Comparison of ENCODE assay signal across 1 cellular context in genomic region chr1:225762002-225762441, GRCh38.
TF ChIP-seq lines count a peak whose summit lies in the region.

No MANE protein-coding gene starts in this region.

TF ChIP-seq in SK-N-SH, 30 proteins besides CTCF, POLR2A, EP300 and RAD21 (continued from another document):
- TF ChIP-seq, protein P1, sequence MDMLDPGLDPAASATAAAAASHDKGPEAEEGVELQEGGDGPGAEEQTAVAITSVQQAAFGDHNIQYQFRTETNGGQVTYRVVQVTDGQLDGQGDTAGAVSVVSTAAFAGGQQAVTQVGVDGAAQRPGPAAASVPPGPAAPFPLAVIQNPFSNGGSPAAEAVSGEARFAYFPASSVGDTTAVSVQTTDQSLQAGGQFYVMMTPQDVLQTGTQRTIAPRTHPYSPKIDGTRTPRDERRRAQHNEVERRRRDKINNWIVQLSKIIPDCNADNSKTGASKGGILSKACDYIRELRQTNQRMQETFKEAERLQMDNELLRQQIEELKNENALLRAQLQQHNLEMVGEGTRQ (IDR thresholded peaks at IDR 0.05; ENCODE audit: borderline replicate concordance, low read depth, low read length), result no peak
- no peak for TF ChIP-seq SIN3A (IDR thresholded peaks at IDR 0.05; ENCODE audit: borderline replicate concordance, low read depth, low read length)
- TF ChIP-seq, protein P2, sequence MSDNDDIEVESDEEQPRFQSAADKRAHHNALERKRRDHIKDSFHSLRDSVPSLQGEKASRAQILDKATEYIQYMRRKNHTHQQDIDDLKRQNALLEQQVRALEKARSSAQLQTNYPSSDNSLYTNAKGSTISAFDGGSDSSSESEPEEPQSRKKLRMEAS (IDR thresholded peaks at IDR 0.05; ENCODE audit: low read depth), result no peak
- no peak for TF ChIP-seq RCOR1 (IDR thresholded peaks at IDR 0.05; ENCODE audit: low read length)
- no peak for TF ChIP-seq NRF1 (IDR thresholded peaks at IDR 0.05; ENCODE audit: low read depth, low read length)
- no peak for TF ChIP-seq GABPA (IDR thresholded peaks at IDR 0.05; ENCODE audit: low read depth)
- TF ChIP-seq CHD2 (IDR thresholded peaks at IDR 0.05; ENCODE audit: low read length, partially characterized antibody), result no peak
- TF ChIP-seq, protein P3, sequence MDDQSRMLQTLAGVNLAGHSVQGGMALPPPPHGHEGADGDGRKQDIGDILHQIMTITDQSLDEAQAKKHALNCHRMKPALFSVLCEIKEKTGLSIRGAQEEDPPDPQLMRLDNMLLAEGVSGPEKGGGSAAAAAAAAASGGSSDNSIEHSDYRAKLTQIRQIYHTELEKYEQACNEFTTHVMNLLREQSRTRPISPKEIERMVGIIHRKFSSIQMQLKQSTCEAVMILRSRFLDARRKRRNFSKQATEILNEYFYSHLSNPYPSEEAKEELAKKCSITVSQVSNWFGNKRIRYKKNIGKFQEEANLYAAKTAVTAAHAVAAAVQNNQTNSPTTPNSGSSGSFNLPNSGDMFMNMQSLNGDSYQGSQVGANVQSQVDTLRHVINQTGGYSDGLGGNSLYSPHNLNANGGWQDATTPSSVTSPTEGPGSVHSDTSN (IDR thresholded peaks at IDR 0.05), result no peak
- no peak for TF ChIP-seq YY1 (IDR thresholded peaks at IDR 0.05; ENCODE audit: low read depth)
- no peak for TF ChIP-seq FOSL2 (IDR thresholded peaks at IDR 0.05; ENCODE audit: borderline replicate concordance, low read depth)
- TF ChIP-seq, protein P4, sequence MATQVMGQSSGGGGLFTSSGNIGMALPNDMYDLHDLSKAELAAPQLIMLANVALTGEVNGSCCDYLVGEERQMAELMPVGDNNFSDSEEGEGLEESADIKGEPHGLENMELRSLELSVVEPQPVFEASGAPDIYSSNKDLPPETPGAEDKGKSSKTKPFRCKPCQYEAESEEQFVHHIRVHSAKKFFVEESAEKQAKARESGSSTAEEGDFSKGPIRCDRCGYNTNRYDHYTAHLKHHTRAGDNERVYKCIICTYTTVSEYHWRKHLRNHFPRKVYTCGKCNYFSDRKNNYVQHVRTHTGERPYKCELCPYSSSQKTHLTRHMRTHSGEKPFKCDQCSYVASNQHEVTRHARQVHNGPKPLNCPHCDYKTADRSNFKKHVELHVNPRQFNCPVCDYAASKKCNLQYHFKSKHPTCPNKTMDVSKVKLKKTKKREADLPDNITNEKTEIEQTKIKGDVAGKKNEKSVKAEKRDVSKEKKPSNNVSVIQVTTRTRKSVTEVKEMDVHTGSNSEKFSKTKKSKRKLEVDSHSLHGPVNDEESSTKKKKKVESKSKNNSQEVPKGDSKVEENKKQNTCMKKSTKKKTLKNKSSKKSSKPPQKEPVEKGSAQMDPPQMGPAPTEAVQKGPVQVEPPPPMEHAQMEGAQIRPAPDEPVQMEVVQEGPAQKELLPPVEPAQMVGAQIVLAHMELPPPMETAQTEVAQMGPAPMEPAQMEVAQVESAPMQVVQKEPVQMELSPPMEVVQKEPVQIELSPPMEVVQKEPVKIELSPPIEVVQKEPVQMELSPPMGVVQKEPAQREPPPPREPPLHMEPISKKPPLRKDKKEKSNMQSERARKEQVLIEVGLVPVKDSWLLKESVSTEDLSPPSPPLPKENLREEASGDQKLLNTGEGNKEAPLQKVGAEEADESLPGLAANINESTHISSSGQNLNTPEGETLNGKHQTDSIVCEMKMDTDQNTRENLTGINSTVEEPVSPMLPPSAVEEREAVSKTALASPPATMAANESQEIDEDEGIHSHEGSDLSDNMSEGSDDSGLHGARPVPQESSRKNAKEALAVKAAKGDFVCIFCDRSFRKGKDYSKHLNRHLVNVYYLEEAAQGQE (IDR thresholded peaks at IDR 0.05; ENCODE audit: low read depth, low read length), result no peak
- TF ChIP-seq FOXJ3 (CRISPR knock-in tag; IDR thresholded peaks at IDR 0.05), result no peak
- no peak for TF ChIP-seq TCF12 (IDR thresholded peaks at IDR 0.05)
